15 cellular contexts compared by ENCODE assay signal in genomic region chr1:156478250-156478627, GRCh38. TPM values are rescaled to one million over a fixed set of nuclear protein-coding genes. Genes with fewer than 3 reads are reported as not detected.
DNase-seq lines count a peak whose midpoint lies in the region; ATAC-seq and TF ChIP-seq lines count a peak whose summit lies in the region.
"Had no signal": no experiment of that assay in that cellular context is flagged by ENCODE, and none has a peak within 500 bp of the region (broad histone marks: within the 10 kb centered on the region; RNA-seq: fewer than 3 reads in every experiment).

No MANE protein-coding gene starts in this region.

- H2BK5ac ChIP-seq in mesenchymal stem cell (ENCODE audit: low read depth, low read length, poor library complexity, severe bottlenecking): no peak overlapping the region

- intact Hi-C loops in activated CD4-positive, alpha-beta T cell treated with anti-CD3 and anti-CD28 coated beads, Interleukin-2, amount 10 ng/mL, durations not matched to agents 24 days and 14 days (cut with micrococcal nuclease): no loop called here

- no peak for DNase-seq in activated CD4-positive, alpha-beta T cell treated with anti-CD3 and anti-CD28 coated beads, Interleukin-2, amount 10 ng/mL, durations not matched to agents 24 days and 14 days
- no peak for DNase-seq in activated CD4-positive, alpha-beta T cell treated with anti-CD3 and anti-CD28 coated beads, Interleukin-2, amount 50 U/mL, for 1 hour
- DNase-seq in chondrocyte (ENCODE audit: low spot score): no peak
- no peak for DNase-seq in mesenchymal stem cell
- no peak for DNase-seq in NCI-H1694 (lab: John Stamatoyannopoulos, UW)
- no peak for DNase-seq in HuH-7.5 (ENCODE audit: low spot score)
- DNase-seq: activated CD8-positive, alpha-beta memory T cell treated with anti-CD3 and anti-CD28 coated beads, Interleukin-2, amount 50 U/mL, for 48 hours; CD8-positive, alpha-beta T cell; EL; H9; NCI-H2029 treated with DMSO at 0.1 percent for 48 hours; NCI-H526 treated with DMSO at 0.1 percent for 48 hours; stimulated activated naive CD4-positive, alpha-beta T cell had no signal

- peak overlapping the region; percentile 84 for H3K9ac ChIP-seq in mesenchymal stem cell (ENCODE audit: low read length)

- no peak overlapping the region for H2AFZ ChIP-seq in mesenchymal stem cell (ENCODE audit: low read depth, low read length)

- H3K79me1 ChIP-seq in mesenchymal stem cell (replicated peaks; ENCODE audit: low read length, poor library complexity, severe bottlenecking): peaks cover 60% of the 10 kb centered on the region

- H3K27ac Mint-ChIP-seq in activated CD4-positive, alpha-beta T cell treated with anti-CD3 and anti-CD28 coated beads, Interleukin-2, amount 10 ng/mL, durations not matched to agents 24 days and 14 days: peak overlapping the region; percentile 1
- H3K27ac Mint-ChIP-seq in chondrocyte (ENCODE audit: unreplicated experiment): peak overlapping the region; percentile 24
- H3K27ac Mint-ChIP-seq: CD8-positive, alpha-beta T cell; H9 had no signal

- H3K23ac ChIP-seq in mesenchymal stem cell (ENCODE audit: low read length in 2 of 2): no peak overlapping the region

- H2BK15ac ChIP-seq in mesenchymal stem cell (ENCODE audit: low read depth, poor library complexity, severe bottlenecking): no peak overlapping the region

- TF ChIP-seq CTCF in chondrocyte (IDR thresholded peaks at IDR 0.05): no peak

- no peaks in the 10 kb centered on the region for H3K27me3 ChIP-seq in mesenchymal stem cell (ENCODE audit: control insufficient read depth in 1 of 2, insufficient read depth in 1 of 2, low read length in 2 of 2)

- H3K4me1 Mint-ChIP-seq in activated CD4-positive, alpha-beta T cell treated with anti-CD3 and anti-CD28 coated beads, Interleukin-2, amount 10 ng/mL, durations not matched to agents 24 days and 14 days: peaks cover 51% of the 10 kb centered on the region
- peaks cover 18% of the 10 kb centered on the region for H3K4me1 Mint-ChIP-seq in chondrocyte (ENCODE audit: low read depth)

- H3K4me3 ChIP-seq in mesenchymal stem cell (ENCODE audit: insufficient read depth in 1 of 2, low read depth in 1 of 2, low read length in 2 of 2): no peak overlapping the region

- H2BK12ac ChIP-seq in mesenchymal stem cell (ENCODE audit: low read length in 2 of 2): no peak overlapping the region

- H3K4me2 ChIP-seq in mesenchymal stem cell (ENCODE audit: low read length, poor library complexity, severe bottlenecking): no peak overlapping the region

- H3K4me3 Mint-ChIP-seq in activated CD4-positive, alpha-beta T cell treated with anti-CD3 and anti-CD28 coated beads, Interleukin-2, amount 10 ng/mL, durations not matched to agents 24 days and 14 days: no peak overlapping the region
- H3K4me3 Mint-ChIP-seq in chondrocyte (ENCODE audit: unreplicated experiment): no peak overlapping the region
- H3K4me3 Mint-ChIP-seq: CD8-positive, alpha-beta T cell; H9 had no signal

- H4K8ac ChIP-seq in mesenchymal stem cell (ENCODE audit: low read length): no peak overlapping the region

- no peak overlapping the region for H3K4ac ChIP-seq in mesenchymal stem cell (ENCODE audit: low read depth in 1 of 2, low read length in 2 of 2)

- peaks cover 9% of the 10 kb centered on the region for H3K4me1 ChIP-seq in mesenchymal stem cell (ENCODE audit: control insufficient read depth, insufficient read depth, low read depth, low read length)

- no peak overlapping the region for H2BK120ac ChIP-seq in mesenchymal stem cell (ENCODE audit: low read depth, low read length)

- H3K14ac ChIP-seq in mesenchymal stem cell (ENCODE audit: low read length in 2 of 2): no peak overlapping the region

- H2AK5ac ChIP-seq in mesenchymal stem cell (ENCODE audit: low read length, severe bottlenecking): no peak overlapping the region

- no peak overlapping the region for H4K91ac ChIP-seq in mesenchymal stem cell (ENCODE audit: low read length)

- H3K9me3 Mint-ChIP-seq in activated CD4-positive, alpha-beta T cell treated with anti-CD3 and anti-CD28 coated beads, Interleukin-2, amount 10 ng/mL, durations not matched to agents 24 days and 14 days: no peaks in the 10 kb centered on the region
- H3K9me3 Mint-ChIP-seq in chondrocyte (ENCODE audit: low read depth): no peaks in the 10 kb centered on the region
- H3K9me3 Mint-ChIP-seq: CD8-positive, alpha-beta T cell; H9 had no signal

- no peaks in the 10 kb centered on the region for H3K9me3 ChIP-seq in mesenchymal stem cell (ENCODE audit: control insufficient read depth, low read length)

- 96% methylated on average over 8 of the region's 8 CpGs for WGBS in mesenchymal stem cell

- H3K18ac ChIP-seq in mesenchymal stem cell (ENCODE audit: low read depth in 1 of 2, low read length in 2 of 2): no peak overlapping the region

- peaks cover 96% of the 10 kb centered on the region in 2 experiments for H3K36me3 ChIP-seq in mesenchymal stem cell (ENCODE audit: control insufficient read depth in 1 of 2, insufficient read depth in 2 of 2, low read depth in 1 of 2, low read length in 2 of 2)

- ATAC-seq in HG02938 (IDR thresholded peaks at IDR 0.05; ENCODE audit: unreplicated experiment): no peak
- ATAC-seq: CD8-positive, alpha-beta T cell had no signal

- H3K36me3 Mint-ChIP-seq in activated CD4-positive, alpha-beta T cell treated with anti-CD3 and anti-CD28 coated beads, Interleukin-2, amount 10 ng/mL, durations not matched to agents 24 days and 14 days (ENCODE audit: low read depth): peaks cover 80% of the 10 kb centered on the region
- H3K36me3 Mint-ChIP-seq in chondrocyte (ENCODE audit: low read depth): peaks cover 63% of the 10 kb centered on the region

- no peaks in the 10 kb centered on the region for H3K27me3 Mint-ChIP-seq in activated CD4-positive, alpha-beta T cell treated with anti-CD3 and anti-CD28 coated beads, Interleukin-2, amount 10 ng/mL, durations not matched to agents 24 days and 14 days
- H3K27me3 Mint-ChIP-seq in chondrocyte (ENCODE audit: low read depth): no peaks in the 10 kb centered on the region

- no peak overlapping the region for H3K27ac ChIP-seq in mesenchymal stem cell (ENCODE audit: low read length, poor library complexity, severe bottlenecking)
- peak overlapping the region; percentile 97 for H3K27ac ChIP-seq in temporal lobe (ENCODE audit: low read depth, low read length)

RNA-seq across cellular contexts. Expression of gene MEF2D, which starts 22.3 kb away (rescaled TPM):
- total RNA-seq in activated CD4-positive, alpha-beta T cell treated with anti-CD3 and anti-CD28 coated beads, Interleukin-2, amount 10 ng/mL, durations not matched to agents 24 days and 14 days: 29.7 and 29.8 TPM in 2 replicates
- total RNA-seq in chondrocyte: 42.3 to 64.7 TPM (median 62.0 TPM) in 3 replicates
- polyA plus RNA-seq in mesenchymal stem cell (2013, experiment 1 of 2): 38.6 TPM
- polyA plus RNA-seq in mesenchymal stem cell (2013, experiment 2 of 2): 34.2 TPM
- total RNA-seq in temporal lobe: 6.9 TPM
